ENCODE assay signal across 1 cellular context in the genomic region with DNA sequence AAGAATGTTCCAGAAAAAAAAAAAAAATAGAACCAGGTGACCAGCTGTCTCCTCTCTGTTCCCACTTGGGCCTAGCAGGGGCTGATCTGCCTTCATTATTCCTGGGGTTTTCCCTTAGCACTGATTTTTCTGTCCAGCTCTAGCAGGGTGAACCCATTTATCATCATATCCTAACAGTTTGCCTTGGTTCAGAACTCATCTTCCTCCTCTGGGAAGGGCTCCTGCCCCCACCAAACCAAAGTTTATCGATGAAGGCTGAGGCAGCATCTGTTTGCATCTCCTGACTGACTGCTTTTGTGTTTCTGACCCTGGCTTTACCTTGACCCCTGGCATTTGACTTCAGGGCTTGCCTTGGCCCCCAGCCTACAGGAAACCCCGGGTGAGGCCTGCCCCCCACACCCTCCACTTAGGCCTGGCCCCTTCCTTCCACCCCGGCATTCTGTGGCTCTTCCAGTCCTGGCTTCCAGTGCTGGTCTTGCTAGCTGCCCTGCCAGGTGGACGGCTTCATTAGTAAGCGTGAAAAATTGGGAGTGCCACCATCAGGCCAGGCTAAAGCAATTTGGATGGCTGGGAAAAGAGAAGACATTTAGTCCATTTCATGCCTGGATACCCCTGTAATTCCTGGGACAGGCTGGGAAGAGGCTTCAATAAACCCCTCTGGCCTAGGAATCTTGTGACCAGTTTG.
TF ChIP-seq lines count a peak whose summit lies in the region.

No MANE protein-coding gene starts in this region.

TF ChIP-seq in HepG2, 621 proteins besides CTCF, POLR2A, EP300 and RAD21 (continued from another document and continues in another):
- TF ChIP-seq, protein P1, sequence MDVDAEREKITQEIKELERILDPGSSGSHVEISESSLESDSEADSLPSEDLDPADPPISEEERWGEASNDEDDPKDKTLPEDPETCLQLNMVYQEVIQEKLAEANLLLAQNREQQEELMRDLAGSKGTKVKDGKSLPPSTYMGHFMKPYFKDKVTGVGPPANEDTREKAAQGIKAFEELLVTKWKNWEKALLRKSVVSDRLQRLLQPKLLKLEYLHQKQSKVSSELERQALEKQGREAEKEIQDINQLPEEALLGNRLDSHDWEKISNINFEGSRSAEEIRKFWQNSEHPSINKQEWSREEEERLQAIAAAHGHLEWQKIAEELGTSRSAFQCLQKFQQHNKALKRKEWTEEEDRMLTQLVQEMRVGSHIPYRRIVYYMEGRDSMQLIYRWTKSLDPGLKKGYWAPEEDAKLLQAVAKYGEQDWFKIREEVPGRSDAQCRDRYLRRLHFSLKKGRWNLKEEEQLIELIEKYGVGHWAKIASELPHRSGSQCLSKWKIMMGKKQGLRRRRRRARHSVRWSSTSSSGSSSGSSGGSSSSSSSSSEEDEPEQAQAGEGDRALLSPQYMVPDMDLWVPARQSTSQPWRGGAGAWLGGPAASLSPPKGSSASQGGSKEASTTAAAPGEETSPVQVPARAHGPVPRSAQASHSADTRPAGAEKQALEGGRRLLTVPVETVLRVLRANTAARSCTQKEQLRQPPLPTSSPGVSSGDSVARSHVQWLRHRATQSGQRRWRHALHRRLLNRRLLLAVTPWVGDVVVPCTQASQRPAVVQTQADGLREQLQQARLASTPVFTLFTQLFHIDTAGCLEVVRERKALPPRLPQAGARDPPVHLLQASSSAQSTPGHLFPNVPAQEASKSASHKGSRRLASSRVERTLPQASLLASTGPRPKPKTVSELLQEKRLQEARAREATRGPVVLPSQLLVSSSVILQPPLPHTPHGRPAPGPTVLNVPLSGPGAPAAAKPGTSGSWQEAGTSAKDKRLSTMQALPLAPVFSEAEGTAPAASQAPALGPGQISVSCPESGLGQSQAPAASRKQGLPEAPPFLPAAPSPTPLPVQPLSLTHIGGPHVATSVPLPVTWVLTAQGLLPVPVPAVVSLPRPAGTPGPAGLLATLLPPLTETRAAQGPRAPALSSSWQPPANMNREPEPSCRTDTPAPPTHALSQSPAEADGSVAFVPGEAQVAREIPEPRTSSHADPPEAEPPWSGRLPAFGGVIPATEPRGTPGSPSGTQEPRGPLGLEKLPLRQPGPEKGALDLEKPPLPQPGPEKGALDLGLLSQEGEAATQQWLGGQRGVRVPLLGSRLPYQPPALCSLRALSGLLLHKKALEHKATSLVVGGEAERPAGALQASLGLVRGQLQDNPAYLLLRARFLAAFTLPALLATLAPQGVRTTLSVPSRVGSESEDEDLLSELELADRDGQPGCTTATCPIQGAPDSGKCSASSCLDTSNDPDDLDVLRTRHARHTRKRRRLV (CRISPR knock-in tag; IDR thresholded peaks at IDR 0.05), result peak; percentile 50; the same call in 1 of the 2 replicates
- no peak for TF ChIP-seq U2AF1 (optimal IDR thresholded peaks at IDR 0.05; ENCODE audit: low read depth, low read length)
- TF ChIP-seq ZNF792 (CRISPR knock-in tag; IDR thresholded peaks at IDR 0.05), result peak; percentile 83
- peak; percentile 97 for TF ChIP-seq ZMYM4 (CRISPR knock-in tag; IDR thresholded peaks at IDR 0.05)
- TF ChIP-seq FIP1L1 (IDR thresholded peaks at IDR 0.05; ENCODE audit: borderline replicate concordance, insufficient read depth, low read depth, low read length), result 0 out of 2 replicates have a peak, but pooled peaks have one; percentile 65
- peak; percentile 99 for TF ChIP-seq SALL1 (CRISPR knock-in tag; IDR thresholded peaks at IDR 0.05)
- peak; percentile 89 for TF ChIP-seq ARNTL (CRISPR knock-in tag; IDR thresholded peaks at IDR 0.05)
- no peak for TF ChIP-seq TAF15 (IDR thresholded peaks at IDR 0.05; ENCODE audit: low read depth, low read length, poor library complexity, severe bottlenecking)
- TF ChIP-seq, protein P2, sequence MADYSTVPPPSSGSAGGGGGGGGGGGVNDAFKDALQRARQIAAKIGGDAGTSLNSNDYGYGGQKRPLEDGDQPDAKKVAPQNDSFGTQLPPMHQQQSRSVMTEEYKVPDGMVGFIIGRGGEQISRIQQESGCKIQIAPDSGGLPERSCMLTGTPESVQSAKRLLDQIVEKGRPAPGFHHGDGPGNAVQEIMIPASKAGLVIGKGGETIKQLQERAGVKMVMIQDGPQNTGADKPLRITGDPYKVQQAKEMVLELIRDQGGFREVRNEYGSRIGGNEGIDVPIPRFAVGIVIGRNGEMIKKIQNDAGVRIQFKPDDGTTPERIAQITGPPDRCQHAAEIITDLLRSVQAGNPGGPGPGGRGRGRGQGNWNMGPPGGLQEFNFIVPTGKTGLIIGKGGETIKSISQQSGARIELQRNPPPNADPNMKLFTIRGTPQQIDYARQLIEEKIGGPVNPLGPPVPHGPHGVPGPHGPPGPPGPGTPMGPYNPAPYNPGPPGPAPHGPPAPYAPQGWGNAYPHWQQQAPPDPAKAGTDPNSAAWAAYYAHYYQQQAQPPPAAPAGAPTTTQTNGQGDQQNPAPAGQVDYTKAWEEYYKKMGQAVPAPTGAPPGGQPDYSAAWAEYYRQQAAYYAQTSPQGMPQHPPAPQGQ (CRISPR knock-in tag; IDR thresholded peaks at IDR 0.05; ENCODE audit: borderline replicate concordance), result no peak
- TF ChIP-seq, protein P3, sequence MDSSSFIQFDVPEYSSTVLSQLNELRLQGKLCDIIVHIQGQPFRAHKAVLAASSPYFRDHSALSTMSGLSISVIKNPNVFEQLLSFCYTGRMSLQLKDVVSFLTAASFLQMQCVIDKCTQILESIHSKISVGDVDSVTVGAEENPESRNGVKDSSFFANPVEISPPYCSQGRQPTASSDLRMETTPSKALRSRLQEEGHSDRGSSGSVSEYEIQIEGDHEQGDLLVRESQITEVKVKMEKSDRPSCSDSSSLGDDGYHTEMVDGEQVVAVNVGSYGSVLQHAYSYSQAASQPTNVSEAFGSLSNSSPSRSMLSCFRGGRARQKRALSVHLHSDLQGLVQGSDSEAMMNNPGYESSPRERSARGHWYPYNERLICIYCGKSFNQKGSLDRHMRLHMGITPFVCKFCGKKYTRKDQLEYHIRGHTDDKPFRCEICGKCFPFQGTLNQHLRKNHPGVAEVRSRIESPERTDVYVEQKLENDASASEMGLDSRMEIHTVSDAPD (CRISPR knock-in tag; IDR thresholded peaks at IDR 0.05), result no peak
- TF ChIP-seq NFKB2 (CRISPR knock-in tag; IDR thresholded peaks at IDR 0.05; ENCODE audit: borderline replicate concordance), result peak; percentile 70
- peak; percentile 78; the same call in 1 of the 2 replicates for TF ChIP-seq ZNF615 (CRISPR knock-in tag; IDR thresholded peaks at IDR 0.05; ENCODE audit: borderline replicate concordance)
- no peak for TF ChIP-seq HNRNPUL1 (IDR thresholded peaks at IDR 0.05; ENCODE audit: low read depth, low read length)
- TF ChIP-seq KLF16 (CRISPR knock-in tag; IDR thresholded peaks at IDR 0.05), result peak in 1 of 2 experiments; percentile 46; a peak in 1 of 4 replicates
- TF ChIP-seq NFE2 (CRISPR knock-in tag; IDR thresholded peaks at IDR 0.05), result no peak
- TF ChIP-seq ZSCAN30 (CRISPR knock-in tag; IDR thresholded peaks at IDR 0.05), result no peak
- TF ChIP-seq EEA1 (CRISPR knock-in tag; IDR thresholded peaks at IDR 0.05; ENCODE audit: borderline replicate concordance), result no peak
- TF ChIP-seq RFXANK (CRISPR knock-in tag; IDR thresholded peaks at IDR 0.05), result no peak
- no peak; the same call in 1 of the 2 replicates for TF ChIP-seq MXD4 (CRISPR knock-in tag; IDR thresholded peaks at IDR 0.05)
- TF ChIP-seq ZNF253 (CRISPR knock-in tag; IDR thresholded peaks at IDR 0.05; ENCODE audit: borderline replicate concordance), result peak; percentile 47; the same call in 1 of the 2 replicates
- TF ChIP-seq MAFG (CRISPR knock-in tag; IDR thresholded peaks at IDR 0.05), result no peak
- TF ChIP-seq, protein P4, sequence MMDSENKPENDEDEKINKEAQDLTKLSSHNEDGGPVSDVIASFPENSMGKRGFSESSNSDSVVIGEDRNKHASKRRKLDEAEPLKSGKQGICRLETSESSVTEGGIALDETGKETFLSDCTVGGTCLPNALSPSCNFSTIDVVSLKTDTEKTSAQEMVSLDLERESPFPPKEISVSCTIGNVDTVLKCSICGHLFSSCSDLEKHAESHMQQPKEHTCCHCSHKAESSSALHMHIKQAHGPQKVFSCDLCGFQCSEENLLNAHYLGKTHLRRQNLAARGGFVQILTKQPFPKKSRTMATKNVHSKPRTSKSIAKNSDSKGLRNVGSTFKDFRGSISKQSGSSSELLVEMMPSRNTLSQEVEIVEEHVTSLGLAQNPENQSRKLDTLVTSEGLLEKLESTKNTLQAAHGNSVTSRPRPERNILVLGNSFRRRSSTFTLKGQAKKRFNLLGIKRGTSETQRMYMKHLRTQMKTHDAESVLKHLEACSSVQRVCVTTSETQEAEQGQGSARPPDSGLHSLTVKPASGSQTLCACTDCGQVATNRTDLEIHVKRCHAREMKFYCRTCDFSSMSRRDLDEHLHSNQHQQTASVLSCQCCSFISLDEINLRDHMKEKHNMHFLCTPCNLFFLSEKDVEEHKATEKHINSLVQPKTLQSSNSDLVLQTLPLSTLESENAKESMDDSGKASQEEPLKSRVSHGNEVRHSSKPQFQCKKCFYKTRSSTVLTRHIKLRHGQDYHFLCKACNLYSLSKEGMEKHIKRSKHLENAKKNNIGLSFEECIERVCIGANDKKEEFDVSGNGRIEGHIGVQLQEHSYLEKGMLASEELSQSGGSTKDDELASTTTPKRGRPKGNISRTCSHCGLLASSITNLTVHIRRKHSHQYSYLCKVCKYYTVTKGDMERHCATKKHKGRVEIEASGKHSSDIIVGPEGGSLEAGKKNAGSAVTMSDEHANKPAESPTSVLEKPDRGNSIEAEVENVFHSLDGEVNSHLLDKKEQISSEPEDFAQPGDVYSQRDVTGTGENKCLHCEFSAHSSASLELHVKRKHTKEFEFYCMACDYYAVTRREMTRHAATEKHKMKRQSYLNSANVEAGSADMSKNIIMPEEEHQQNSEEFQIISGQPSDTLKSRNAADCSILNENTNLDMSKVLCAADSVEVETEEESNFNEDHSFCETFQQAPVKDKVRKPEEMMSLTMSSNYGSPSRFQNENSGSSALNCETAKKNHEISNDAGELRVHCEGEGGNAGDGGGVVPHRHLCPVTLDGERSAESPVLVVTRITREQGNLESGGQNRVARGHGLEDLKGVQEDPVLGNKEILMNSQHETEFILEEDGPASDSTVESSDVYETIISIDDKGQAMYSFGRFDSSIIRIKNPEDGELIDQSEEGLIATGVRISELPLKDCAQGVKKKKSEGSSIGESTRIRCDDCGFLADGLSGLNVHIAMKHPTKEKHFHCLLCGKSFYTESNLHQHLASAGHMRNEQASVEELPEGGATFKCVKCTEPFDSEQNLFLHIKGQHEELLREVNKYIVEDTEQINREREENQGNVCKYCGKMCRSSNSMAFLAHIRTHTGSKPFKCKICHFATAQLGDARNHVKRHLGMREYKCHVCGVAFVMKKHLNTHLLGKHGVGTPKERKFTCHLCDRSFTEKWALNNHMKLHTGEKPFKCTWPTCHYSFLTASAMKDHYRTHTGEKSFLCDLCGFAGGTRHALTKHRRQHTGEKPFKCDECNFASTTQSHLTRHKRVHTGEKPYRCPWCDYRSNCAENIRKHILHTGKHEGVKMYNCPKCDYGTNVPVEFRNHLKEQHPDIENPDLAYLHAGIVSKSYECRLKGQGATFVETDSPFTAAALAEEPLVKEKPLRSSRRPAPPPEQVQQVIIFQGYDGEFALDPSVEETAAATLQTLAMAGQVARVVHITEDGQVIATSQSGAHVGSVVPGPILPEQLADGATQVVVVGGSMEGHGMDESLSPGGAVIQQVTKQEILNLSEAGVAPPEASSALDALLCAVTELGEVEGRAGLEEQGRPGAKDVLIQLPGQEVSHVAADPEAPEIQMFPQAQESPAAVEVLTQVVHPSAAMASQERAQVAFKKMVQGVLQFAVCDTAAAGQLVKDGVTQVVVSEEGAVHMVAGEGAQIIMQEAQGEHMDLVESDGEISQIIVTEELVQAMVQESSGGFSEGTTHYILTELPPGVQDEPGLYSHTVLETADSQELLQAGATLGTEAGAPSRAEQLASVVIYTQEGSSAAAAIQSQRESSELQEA (CRISPR knock-in tag; IDR thresholded peaks at IDR 0.05; ENCODE audit: not compliant biosample characterization), result no peak
- peak; percentile 36 for TF ChIP-seq ZNF781 (CRISPR knock-in tag; IDR thresholded peaks at IDR 0.05; ENCODE audit: borderline replicate concordance, not compliant biosample characterization)
- TF ChIP-seq ZC3H4 (CRISPR knock-in tag; IDR thresholded peaks at IDR 0.05; ENCODE audit: borderline replicate concordance), result no peak
- peak; percentile 98 for TF ChIP-seq GATAD2A (CRISPR knock-in tag; IDR thresholded peaks at IDR 0.05)
- no peak for TF ChIP-seq RFX5 (IDR thresholded peaks at IDR 0.05; ENCODE audit: low read depth, low read length)
- TF ChIP-seq NONO (IDR thresholded peaks at IDR 0.05), result no peak
- peak; percentile 88; the same call in 1 of the 2 replicates for TF ChIP-seq NONO (CRISPR knock-in tag; conservative IDR thresholded peaks at IDR 0.05)
- TF ChIP-seq KMT2A (CRISPR knock-in tag; IDR thresholded peaks at IDR 0.05), result peak; percentile 44; the same call in 1 of the 2 replicates
- TF ChIP-seq, protein P5, sequence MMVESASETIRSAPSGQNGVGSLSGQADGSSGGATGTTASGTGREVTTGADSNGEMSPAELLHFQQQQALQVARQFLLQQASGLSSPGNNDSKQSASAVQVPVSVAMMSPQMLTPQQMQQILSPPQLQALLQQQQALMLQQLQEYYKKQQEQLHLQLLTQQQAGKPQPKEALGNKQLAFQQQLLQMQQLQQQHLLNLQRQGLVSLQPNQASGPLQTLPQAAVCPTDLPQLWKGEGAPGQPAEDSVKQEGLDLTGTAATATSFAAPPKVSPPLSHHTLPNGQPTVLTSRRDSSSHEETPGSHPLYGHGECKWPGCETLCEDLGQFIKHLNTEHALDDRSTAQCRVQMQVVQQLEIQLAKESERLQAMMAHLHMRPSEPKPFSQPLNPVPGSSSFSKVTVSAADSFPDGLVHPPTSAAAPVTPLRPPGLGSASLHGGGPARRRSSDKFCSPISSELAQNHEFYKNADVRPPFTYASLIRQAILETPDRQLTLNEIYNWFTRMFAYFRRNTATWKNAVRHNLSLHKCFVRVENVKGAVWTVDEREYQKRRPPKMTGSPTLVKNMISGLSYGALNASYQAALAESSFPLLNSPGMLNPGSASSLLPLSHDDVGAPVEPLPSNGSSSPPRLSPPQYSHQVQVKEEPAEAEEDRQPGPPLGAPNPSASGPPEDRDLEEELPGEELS (CRISPR knock-in tag; IDR thresholded peaks at IDR 0.05), result peak; percentile 98
- peak; percentile 71 for TF ChIP-seq MIER2 (CRISPR knock-in tag; IDR thresholded peaks at IDR 0.05)
- TF ChIP-seq ZNF3 (CRISPR knock-in tag; IDR thresholded peaks at IDR 0.05), result no peak
- TF ChIP-seq, protein P6, sequence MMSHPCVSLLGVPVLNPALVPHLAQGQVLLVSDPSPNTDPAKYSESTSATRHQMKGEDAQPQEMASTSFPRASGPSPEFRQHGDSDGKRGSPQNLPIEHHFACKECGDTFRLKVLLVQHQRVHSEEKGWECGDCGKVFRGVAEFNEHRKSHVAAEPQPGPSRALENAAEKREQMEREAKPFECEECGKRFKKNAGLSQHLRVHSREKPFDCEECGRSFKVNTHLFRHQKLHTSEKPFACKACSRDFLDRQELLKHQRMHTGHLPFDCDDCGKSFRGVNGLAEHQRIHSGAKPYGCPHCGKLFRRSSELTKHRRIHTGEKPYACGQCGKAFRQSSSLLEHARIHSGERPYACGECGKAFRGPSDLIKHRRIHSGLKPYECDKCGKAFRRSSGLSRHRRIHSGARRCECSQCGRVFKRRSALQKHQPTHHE (CRISPR knock-in tag; IDR thresholded peaks at IDR 0.05; ENCODE audit: borderline replicate concordance), result no peak; the same call in 1 of the 2 replicates
- TF ChIP-seq HNRNPH1 (optimal IDR thresholded peaks at IDR 0.05; ENCODE audit: low read depth, low read length), result no peak
- no peak for TF ChIP-seq ZFP36L2 (CRISPR knock-in tag; IDR thresholded peaks at IDR 0.05)
- peak; percentile 95 for TF ChIP-seq ZNF350 (CRISPR knock-in tag; IDR thresholded peaks at IDR 0.05; ENCODE audit: borderline replicate concordance, low read depth)
- no peak for TF ChIP-seq SUZ12 (IDR thresholded peaks at IDR 0.05; ENCODE audit: low read depth, low read length)
- TF ChIP-seq HOXA5 (CRISPR knock-in tag; IDR thresholded peaks at IDR 0.05), result 0 out of 2 replicates have a peak, but pooled peaks have one; percentile 17
- TF ChIP-seq TBP (CRISPR knock-in tag; IDR thresholded peaks at IDR 0.05), result no peak
- TF ChIP-seq MIER3 (CRISPR knock-in tag; IDR thresholded peaks at IDR 0.05; ENCODE audit: borderline replicate concordance), result peak; percentile 85; the same call in 1 of the 2 replicates
